ENCODE assay signal across 21 cellular contexts in genomic region chr12:32545413-32545970, GRCh38.
DNase-seq lines count a peak whose midpoint lies in the region; ATAC-seq and TF ChIP-seq lines count a peak whose summit lies in the region.
"Had no signal": no experiment of that assay in that cellular context is flagged by ENCODE, and none has a peak within 500 bp of the region (broad histone marks: within the 10 kb centered on the region; RNA-seq: fewer than 3 reads in every experiment).

No MANE protein-coding gene starts in this region.

- H3F3A ChIP-seq in OCI-LY1 (ENCODE audit: insufficient read depth, low read length): no peaks in the 10 kb centered on the region

- H3K27me3 ChIP-seq in OCI-LY1 (ENCODE audit: insufficient read depth, low read length) (no peaks in the 10 kb centered on the region), lower lobe of right lung (ENCODE audit: low read depth) (no peaks in the 10 kb centered on the region), thyroid gland (no peaks in the 10 kb centered on the region)
- H3K27me3 ChIP-seq: ascending aorta, gastrocnemius medialis had no signal

- H3K79me2 ChIP-seq in OCI-LY1 (ENCODE audit: insufficient read depth, low read length): peaks cover 18% of the 10 kb centered on the region; the same call in 1 of the 2 replicates

- DNase-seq in DMS79 treated with DMSO at 0.1 percent for 48 hours (lab: John Stamatoyannopoulos, UW): peak; percentile 5
- no peak for DNase-seq in DMS79 (lab: John Stamatoyannopoulos, UW)
- no peak for DNase-seq in lower lobe of right lung
- no peak for DNase-seq in thyroid gland
- no peak for DNase-seq in hippocampal formation (lab: John Stamatoyannopoulos, UW)
- DNase-seq in activated naive CD4-positive, alpha-beta T cell (lab: John Stamatoyannopoulos, UW): no peak
- DNase-seq: 8988T; activated CD4-positive, alpha-beta T cell treated with anti-CD3 and anti-CD28 coated beads for 1 hour; activated T-cell treated with anti-CD3 and anti-CD28 coated beads, Interleukin-2, amount 50 U/mL, for 72 hours; central memory CD4-positive, alpha-beta T cell; gastrocnemius medialis; GDM1; NCI-H1105; NCI-H2081 treated with DMSO at 0.1 percent for 48 hours; posterior cingulate gyrus; RPMI8226; stimulated activated naive CD8-positive, alpha-beta T cell treated with anti-CD3 and anti-CD28 coated beads, Interleukin-15, Interleukin-2, amounts not matched to agents 100 U/mL and 50 U/mL, for 24 hours had no signal

- TF ChIP-seq POLR2A in thyroid gland (IDR thresholded peaks at IDR 0.05): no peak

- 4 to 8% methylated on average over 3 of the region's 3 CpGs for WGBS in thyroid gland, 2 donors

- H3K4me3 ChIP-seq in OCI-LY1 (ENCODE audit: low read depth, low read length, poor library complexity, severe bottlenecking) (peak overlapping the region; percentile 1), lower lobe of right lung (no peak overlapping the region), thyroid gland (replicated peaks in 1 of 3) (no peak overlapping the region)
- H3K4me3 ChIP-seq: ascending aorta, gastrocnemius medialis had no signal

- no peaks in the 10 kb centered on the region for H4K20me1 ChIP-seq in OCI-LY1 (ENCODE audit: insufficient read depth, low read length)

- H3K9me3 ChIP-seq in OCI-LY1 (ENCODE audit: low read length): no peaks in the 10 kb centered on the region
- no peaks in the 10 kb centered on the region for H3K9me3 ChIP-seq in lower lobe of right lung
- H3K9me3 ChIP-seq in thyroid gland: no peaks in the 10 kb centered on the region
- H3K9me3 ChIP-seq: ascending aorta, gastrocnemius medialis had no signal

- H3K9me2 ChIP-seq in OCI-LY1 (ENCODE audit: low read depth, low read length): no peaks in the 10 kb centered on the region

- peak; percentile 73 to 80 for ATAC-seq in lower lobe of right lung
- no peak for ATAC-seq in HG03439 (IDR thresholded peaks at IDR 0.05; ENCODE audit: unreplicated experiment)
- ATAC-seq: activated T-cell treated with anti-CD3 and anti-CD28 coated beads, Interleukin-2, amount 50 U/mL, for 72 hours; gastrocnemius medialis; SK-N-SH treated with all-trans-retinoic acid at 6 μM for 48 hours; stimulated activated naive CD8-positive, alpha-beta T cell treated with anti-CD3 and anti-CD28 coated beads, Interleukin-15, Interleukin-2, amounts not matched to agents 100 U/mL and 50 U/mL, for 24 hours had no signal

- TF ChIP-seq CTCF in OCI-LY1 (IDR thresholded peaks at IDR 0.05; ENCODE audit: low read length): no peak
- TF ChIP-seq CTCF in lower lobe of right lung (IDR thresholded peaks at IDR 0.05): no peak
- no peak for TF ChIP-seq CTCF in thyroid gland (IDR thresholded peaks at IDR 0.05)

- intact Hi-C loops in lower lobe of right lung (cut with DNase I): loop anchor here (10.0 kb wide), 1 partner anchor 91 kb away; no protein-coding TSS in a partner anchor
- intact Hi-C loops in thyroid gland (cut with DNase I): no loop called here

- H2AFZ ChIP-seq in OCI-LY1 (ENCODE audit: low read length): peak overlapping the region; percentile 61; the same call in 1 of the 2 replicates

- peak overlapping the region; percentile 88 for H3K27ac ChIP-seq in OCI-LY1 (ENCODE audit: low read depth, low read length, poor library complexity, severe bottlenecking)
- H3K27ac ChIP-seq in lower lobe of right lung: no peak overlapping the region
- H3K27ac ChIP-seq in thyroid gland: peak overlapping the region; percentile 12 to 68 (median 56)

- H3K9ac ChIP-seq in OCI-LY1 (ENCODE audit: low read length): peak overlapping the region; percentile 44

- H3K4me2 ChIP-seq in OCI-LY1 (ENCODE audit: low read length): peak overlapping the region; percentile 41

- H3K4me1 ChIP-seq in OCI-LY1 (ENCODE audit: insufficient read depth, low read length, severe bottlenecking): peaks cover 90% of the 10 kb centered on the region
- peaks cover 92% of the 10 kb centered on the region for H3K4me1 ChIP-seq in lower lobe of right lung
- H3K4me1 ChIP-seq in thyroid gland: peaks cover 62 to 82% of the 10 kb centered on the region in 2 donors

- no peaks in the 10 kb centered on the region for H3K36me3 ChIP-seq in OCI-LY1 (ENCODE audit: insufficient read depth, low read length)
- no peaks in the 10 kb centered on the region for H3K36me3 ChIP-seq in lower lobe of right lung
- no peaks in the 10 kb centered on the region for H3K36me3 ChIP-seq in thyroid gland
- H3K36me3 ChIP-seq: ascending aorta, gastrocnemius medialis had no signal
